ENCODE assay signal across 26 cellular contexts in the genomic region with DNA sequence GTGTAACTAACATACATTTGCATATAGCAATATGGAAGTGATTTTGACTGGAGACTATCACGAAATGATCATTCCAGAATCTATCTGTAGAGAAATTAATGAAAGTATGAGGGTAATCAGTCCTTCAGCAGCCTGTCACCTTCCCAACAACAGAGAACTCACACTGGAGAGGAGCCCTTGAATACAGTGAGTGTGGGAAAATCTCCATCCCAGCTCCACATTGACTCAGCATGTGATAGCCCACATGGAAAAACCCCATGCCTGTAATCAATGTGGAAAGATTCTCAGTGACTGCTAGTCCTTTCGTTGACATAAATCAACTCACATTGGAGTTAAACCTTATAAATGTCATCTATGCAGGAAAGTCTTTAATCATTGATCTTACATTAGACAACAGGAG.
"Had no signal": no experiment of that assay in that cellular context is flagged by ENCODE, and none has a peak within 500 bp of the region (broad histone marks: within the 10 kb centered on the region; RNA-seq: fewer than 3 reads in every experiment).

No MANE protein-coding gene starts in this region.

- H3K27ac ChIP-seq: neural progenitor cell, ovary, parathyroid adenoma, psoas muscle, right lobe of liver, sigmoid colon, stomach, thoracic aorta, thyroid gland, tibial nerve, upper lobe of left lung, vagina had no signal

- H3K9me3 ChIP-seq: ovary, psoas muscle, right lobe of liver, sigmoid colon, thoracic aorta, thyroid gland, tibial nerve, upper lobe of left lung, vagina had no signal

- H3K36me3 ChIP-seq: neural progenitor cell, ovary, right lobe of liver, sigmoid colon, stomach, thoracic aorta, thyroid gland, tibial nerve, upper lobe of left lung, vagina had no signal

- ATAC-seq: natural killer cell; psoas muscle; right cardiac atrium; right lobe of liver; stimulated activated effector memory CD8-positive, alpha-beta T cell treated with anti-CD3 and anti-CD28 coated beads, Interleukin-12 subunit alpha, Interleukin-12 subunit beta, amount 100 ng/mL, for 72 hours; stimulated activated naive B cell treated with anti-CD40 and anti-IgM and Interleukin-4, amounts not matched to agents 10 μg/mL and 1 μg/mL and 100 μg/mL, for 72 hours had no signal

- H3K4me3 ChIP-seq: neural progenitor cell, ovary, psoas muscle, right lobe of liver, sigmoid colon, stomach, thoracic aorta, thyroid gland, tibial nerve, upper lobe of left lung, vagina had no signal

- H3K4me1 ChIP-seq: neural progenitor cell, parathyroid adenoma, psoas muscle, right lobe of liver, sigmoid colon, thyroid gland, tibial nerve, upper lobe of left lung, vagina had no signal

- H3K4me2 ChIP-seq: neural progenitor cell had no signal

- H2AFZ ChIP-seq: neural progenitor cell, parathyroid adenoma had no signal

- FAIRE-seq: small intestine, urothelium cell line had no signal

- DNase-seq: natural killer cell; occipital lobe; ovary; posterior cingulate gyrus; psoas muscle; right cardiac atrium; right lobe of liver; sigmoid colon; small intestine; stimulated activated CD4-positive, alpha-beta T cell treated with anti-CD3 and anti-CD28 coated beads, Interleukin-15, amount 100 ng/mL, for 24 hours; stimulated activated CD4-positive, alpha-beta T cell treated with anti-CD3 and anti-CD28 coated beads, Interleukin-2, amount 100 ng/mL, for 24 hours; stimulated activated CD4-positive, alpha-beta T cell treated with anti-CD3 and anti-CD28 coated beads, Interleukin-2, amount 100 ng/mL, for 48 hours; stimulated activated CD4-positive, alpha-beta T cell treated with anti-CD3 and anti-CD28 coated beads, Interleukin-4, amount 100 ng/mL, for 24 hours; stimulated activated naive B cell treated with anti-CD40 and anti-IgM and Interleukin-4, amounts not matched to agents 10 μg/mL and 1 μg/mL and 100 μg/mL, for 72 hours; stimulated activated naive CD4-positive, alpha-beta T cell treated with Interleukin-2 at 50 U/mL for 16 hours; stomach; thyroid gland; trophoblast cell; upper lobe of left lung had no signal

- H3K79me2 ChIP-seq: parathyroid adenoma had no signal

- H3K27me3 ChIP-seq: neural progenitor cell, ovary, right lobe of liver, sigmoid colon, stomach, thyroid gland, tibial nerve, upper lobe of left lung, vagina had no signal

- H3K9ac ChIP-seq: neural progenitor cell, parathyroid adenoma had no signal
